Comparison of ENCODE assay signal across 3 cellular contexts in the genomic region with DNA sequence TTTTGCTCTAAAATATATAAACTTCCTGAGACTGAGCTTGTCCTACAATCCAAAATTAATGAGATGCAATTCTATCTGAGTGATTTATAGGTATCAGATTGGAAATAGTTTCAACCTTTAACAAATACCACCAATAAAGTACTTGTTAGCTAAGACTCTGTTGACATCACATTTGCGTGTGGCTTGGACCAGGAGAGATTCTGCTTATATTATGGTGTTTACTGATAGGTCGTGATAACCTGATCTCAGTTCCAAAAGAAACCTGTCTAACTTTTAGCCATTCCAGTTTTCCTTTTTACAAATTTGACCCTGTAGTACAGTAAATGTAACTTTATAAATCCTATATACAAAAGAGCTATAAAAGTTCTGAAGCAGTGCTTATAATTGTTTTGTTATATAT.
"Had no signal": no experiment of that assay in that cellular context is flagged by ENCODE, and none has a peak within 500 bp of the region (broad histone marks: within the 10 kb centered on the region; RNA-seq: fewer than 3 reads in every experiment).

No MANE protein-coding gene starts in this region.

- H3K4me3 ChIP-seq: GM12878 had no signal

- DNase-seq: GDM1, GF-D8 had no signal
